Comparison of ENCODE assay signal across 2 cellular contexts in the genomic region with DNA sequence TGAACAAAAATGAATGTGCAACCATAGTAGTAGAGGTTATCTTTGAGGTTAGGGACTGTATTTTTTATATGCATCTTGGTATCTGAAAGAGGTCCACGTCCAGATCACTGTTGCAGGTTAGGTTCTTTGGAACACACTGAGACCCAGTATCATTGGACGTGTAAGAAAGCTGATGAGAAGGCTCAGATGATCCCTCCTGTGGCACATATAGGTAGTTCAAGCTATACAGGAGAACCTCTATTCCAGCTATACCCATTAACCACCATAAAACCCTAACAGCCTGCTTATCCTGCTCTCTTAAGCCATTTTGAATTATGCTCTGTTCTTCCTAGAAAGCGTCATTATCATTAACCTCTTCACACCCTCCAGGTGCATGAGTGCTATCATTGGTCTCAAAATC.
TF ChIP-seq lines count a peak whose summit lies in the region.

No MANE protein-coding gene starts in this region.

TF ChIP-seq in HepG2, 621 proteins besides CTCF, POLR2A, EP300 and RAD21 (continued from another document):
- TF ChIP-seq, protein P1, sequence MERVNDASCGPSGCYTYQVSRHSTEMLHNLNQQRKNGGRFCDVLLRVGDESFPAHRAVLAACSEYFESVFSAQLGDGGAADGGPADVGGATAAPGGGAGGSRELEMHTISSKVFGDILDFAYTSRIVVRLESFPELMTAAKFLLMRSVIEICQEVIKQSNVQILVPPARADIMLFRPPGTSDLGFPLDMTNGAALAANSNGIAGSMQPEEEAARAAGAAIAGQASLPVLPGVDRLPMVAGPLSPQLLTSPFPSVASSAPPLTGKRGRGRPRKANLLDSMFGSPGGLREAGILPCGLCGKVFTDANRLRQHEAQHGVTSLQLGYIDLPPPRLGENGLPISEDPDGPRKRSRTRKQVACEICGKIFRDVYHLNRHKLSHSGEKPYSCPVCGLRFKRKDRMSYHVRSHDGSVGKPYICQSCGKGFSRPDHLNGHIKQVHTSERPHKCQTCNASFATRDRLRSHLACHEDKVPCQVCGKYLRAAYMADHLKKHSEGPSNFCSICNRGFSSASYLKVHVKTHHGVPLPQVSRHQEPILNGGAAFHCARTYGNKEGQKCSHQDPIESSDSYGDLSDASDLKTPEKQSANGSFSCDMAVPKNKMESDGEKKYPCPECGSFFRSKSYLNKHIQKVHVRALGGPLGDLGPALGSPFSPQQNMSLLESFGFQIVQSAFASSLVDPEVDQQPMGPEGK (CRISPR knock-in tag; IDR thresholded peaks at IDR 0.05), result no peak
- TF ChIP-seq, protein P2, sequence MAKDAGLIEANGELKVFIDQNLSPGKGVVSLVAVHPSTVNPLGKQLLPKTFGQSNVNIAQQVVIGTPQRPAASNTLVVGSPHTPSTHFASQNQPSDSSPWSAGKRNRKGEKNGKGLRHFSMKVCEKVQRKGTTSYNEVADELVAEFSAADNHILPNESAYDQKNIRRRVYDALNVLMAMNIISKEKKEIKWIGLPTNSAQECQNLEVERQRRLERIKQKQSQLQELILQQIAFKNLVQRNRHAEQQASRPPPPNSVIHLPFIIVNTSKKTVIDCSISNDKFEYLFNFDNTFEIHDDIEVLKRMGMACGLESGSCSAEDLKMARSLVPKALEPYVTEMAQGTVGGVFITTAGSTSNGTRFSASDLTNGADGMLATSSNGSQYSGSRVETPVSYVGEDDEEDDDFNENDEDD (CRISPR knock-in tag; IDR thresholded peaks at IDR 0.05; ENCODE audit: borderline replicate concordance), result no peak
- TF ChIP-seq ZNF44 (CRISPR knock-in tag; IDR thresholded peaks at IDR 0.05) (no peak), ZNF282 (IDR thresholded peaks at IDR 0.05; ENCODE audit: partially characterized antibody) (no peak), SALL1 (CRISPR knock-in tag; IDR thresholded peaks at IDR 0.05) (no peak), FIP1L1 (IDR thresholded peaks at IDR 0.05; ENCODE audit: borderline replicate concordance, insufficient read depth, low read depth, low read length) (no peak), MIXL1 (CRISPR knock-in tag; IDR thresholded peaks at IDR 0.05) (no peak), ZNF235 (CRISPR knock-in tag; IDR thresholded peaks at IDR 0.05; ENCODE audit: borderline replicate concordance) (no peak), ZNF557 (CRISPR knock-in tag; IDR thresholded peaks at IDR 0.05) (no peak), ATF7 (IDR thresholded peaks at IDR 0.05) (no peak), ATF7 (CRISPR knock-in tag; IDR thresholded peaks at IDR 0.05) (no peak), CEBPB (IDR thresholded peaks at IDR 0.05; ENCODE audit: borderline replicate concordance, low read depth, low read length) (no peak), ZNF496 (CRISPR knock-in tag; IDR thresholded peaks at IDR 0.05; ENCODE audit: insufficient replicate concordance) (no peak), ZNF292 (CRISPR knock-in tag; IDR thresholded peaks at IDR 0.05; ENCODE audit: borderline replicate concordance, low read depth) (no peak)
- TF ChIP-seq, protein P3, sequence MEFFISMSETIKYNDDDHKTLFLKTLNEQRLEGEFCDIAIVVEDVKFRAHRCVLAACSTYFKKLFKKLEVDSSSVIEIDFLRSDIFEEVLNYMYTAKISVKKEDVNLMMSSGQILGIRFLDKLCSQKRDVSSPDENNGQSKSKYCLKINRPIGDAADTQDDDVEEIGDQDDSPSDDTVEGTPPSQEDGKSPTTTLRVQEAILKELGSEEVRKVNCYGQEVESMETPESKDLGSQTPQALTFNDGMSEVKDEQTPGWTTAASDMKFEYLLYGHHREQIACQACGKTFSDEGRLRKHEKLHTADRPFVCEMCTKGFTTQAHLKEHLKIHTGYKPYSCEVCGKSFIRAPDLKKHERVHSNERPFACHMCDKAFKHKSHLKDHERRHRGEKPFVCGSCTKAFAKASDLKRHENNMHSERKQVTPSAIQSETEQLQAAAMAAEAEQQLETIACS (CRISPR knock-in tag; IDR thresholded peaks at IDR 0.05), result no peak
- TF ChIP-seq, protein P4, sequence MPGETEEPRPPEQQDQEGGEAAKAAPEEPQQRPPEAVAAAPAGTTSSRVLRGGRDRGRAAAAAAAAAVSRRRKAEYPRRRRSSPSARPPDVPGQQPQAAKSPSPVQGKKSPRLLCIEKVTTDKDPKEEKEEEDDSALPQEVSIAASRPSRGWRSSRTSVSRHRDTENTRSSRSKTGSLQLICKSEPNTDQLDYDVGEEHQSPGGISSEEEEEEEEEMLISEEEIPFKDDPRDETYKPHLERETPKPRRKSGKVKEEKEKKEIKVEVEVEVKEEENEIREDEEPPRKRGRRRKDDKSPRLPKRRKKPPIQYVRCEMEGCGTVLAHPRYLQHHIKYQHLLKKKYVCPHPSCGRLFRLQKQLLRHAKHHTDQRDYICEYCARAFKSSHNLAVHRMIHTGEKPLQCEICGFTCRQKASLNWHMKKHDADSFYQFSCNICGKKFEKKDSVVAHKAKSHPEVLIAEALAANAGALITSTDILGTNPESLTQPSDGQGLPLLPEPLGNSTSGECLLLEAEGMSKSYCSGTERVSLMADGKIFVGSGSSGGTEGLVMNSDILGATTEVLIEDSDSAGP (CRISPR knock-in tag; IDR thresholded peaks at IDR 0.05; ENCODE audit: borderline replicate concordance), result no peak
- TF ChIP-seq, protein P5, sequence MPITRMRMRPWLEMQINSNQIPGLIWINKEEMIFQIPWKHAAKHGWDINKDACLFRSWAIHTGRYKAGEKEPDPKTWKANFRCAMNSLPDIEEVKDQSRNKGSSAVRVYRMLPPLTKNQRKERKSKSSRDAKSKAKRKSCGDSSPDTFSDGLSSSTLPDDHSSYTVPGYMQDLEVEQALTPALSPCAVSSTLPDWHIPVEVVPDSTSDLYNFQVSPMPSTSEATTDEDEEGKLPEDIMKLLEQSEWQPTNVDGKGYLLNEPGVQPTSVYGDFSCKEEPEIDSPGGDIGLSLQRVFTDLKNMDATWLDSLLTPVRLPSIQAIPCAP (CRISPR knock-in tag; IDR thresholded peaks at IDR 0.05; ENCODE audit: low read depth), result no peak
- TF ChIP-seq, protein P6, sequence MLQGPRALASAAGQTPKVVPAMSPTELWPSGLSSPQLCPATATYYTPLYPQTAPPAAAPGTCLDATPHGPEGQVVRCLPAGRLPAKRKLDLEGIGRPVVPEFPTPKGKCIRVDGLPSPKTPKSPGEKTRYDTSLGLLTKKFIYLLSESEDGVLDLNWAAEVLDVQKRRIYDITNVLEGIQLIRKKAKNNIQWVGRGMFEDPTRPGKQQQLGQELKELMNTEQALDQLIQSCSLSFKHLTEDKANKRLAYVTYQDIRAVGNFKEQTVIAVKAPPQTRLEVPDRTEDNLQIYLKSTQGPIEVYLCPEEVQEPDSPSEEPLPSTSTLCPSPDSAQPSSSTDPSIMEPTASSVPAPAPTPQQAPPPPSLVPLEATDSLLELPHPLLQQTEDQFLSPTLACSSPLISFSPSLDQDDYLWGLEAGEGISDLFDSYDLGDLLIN (CRISPR knock-in tag; IDR thresholded peaks at IDR 0.05; ENCODE audit: borderline replicate concordance), result no peak

TF ChIP-seq in WTC11, 78 proteins besides CTCF, POLR2A, EP300 and RAD21 (continued from another document):
- TF ChIP-seq, protein P7, sequence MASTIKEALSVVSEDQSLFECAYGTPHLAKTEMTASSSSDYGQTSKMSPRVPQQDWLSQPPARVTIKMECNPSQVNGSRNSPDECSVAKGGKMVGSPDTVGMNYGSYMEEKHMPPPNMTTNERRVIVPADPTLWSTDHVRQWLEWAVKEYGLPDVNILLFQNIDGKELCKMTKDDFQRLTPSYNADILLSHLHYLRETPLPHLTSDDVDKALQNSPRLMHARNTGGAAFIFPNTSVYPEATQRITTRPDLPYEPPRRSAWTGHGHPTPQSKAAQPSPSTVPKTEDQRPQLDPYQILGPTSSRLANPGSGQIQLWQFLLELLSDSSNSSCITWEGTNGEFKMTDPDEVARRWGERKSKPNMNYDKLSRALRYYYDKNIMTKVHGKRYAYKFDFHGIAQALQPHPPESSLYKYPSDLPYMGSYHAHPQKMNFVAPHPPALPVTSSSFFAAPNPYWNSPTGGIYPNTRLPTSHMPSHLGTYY (CRISPR knock-in tag; IDR thresholded peaks at IDR 0.05), result no peak
- TF ChIP-seq ZNF396 (CRISPR knock-in tag; IDR thresholded peaks at IDR 0.05; ENCODE audit: borderline replicate concordance) (no peak), MXD4 (CRISPR knock-in tag; IDR thresholded peaks at IDR 0.05; ENCODE audit: borderline replicate concordance) (no peak), PRRX2 (CRISPR knock-in tag; IDR thresholded peaks at IDR 0.05) (no peak), KAT7 (CRISPR knock-in tag; IDR thresholded peaks at IDR 0.05; ENCODE audit: borderline replicate concordance) (no peak), ZBTB21 (CRISPR knock-in tag; IDR thresholded peaks at IDR 0.05; ENCODE audit: borderline replicate concordance) (no peak), GABPB1 (CRISPR knock-in tag; IDR thresholded peaks at IDR 0.05) (no peak), EMX1 (CRISPR knock-in tag; IDR thresholded peaks at IDR 0.05) (no peak), ESRRA (CRISPR knock-in tag; IDR thresholded peaks at IDR 0.05; ENCODE audit: borderline replicate concordance) (no peak)
- TF ChIP-seq, protein P8, sequence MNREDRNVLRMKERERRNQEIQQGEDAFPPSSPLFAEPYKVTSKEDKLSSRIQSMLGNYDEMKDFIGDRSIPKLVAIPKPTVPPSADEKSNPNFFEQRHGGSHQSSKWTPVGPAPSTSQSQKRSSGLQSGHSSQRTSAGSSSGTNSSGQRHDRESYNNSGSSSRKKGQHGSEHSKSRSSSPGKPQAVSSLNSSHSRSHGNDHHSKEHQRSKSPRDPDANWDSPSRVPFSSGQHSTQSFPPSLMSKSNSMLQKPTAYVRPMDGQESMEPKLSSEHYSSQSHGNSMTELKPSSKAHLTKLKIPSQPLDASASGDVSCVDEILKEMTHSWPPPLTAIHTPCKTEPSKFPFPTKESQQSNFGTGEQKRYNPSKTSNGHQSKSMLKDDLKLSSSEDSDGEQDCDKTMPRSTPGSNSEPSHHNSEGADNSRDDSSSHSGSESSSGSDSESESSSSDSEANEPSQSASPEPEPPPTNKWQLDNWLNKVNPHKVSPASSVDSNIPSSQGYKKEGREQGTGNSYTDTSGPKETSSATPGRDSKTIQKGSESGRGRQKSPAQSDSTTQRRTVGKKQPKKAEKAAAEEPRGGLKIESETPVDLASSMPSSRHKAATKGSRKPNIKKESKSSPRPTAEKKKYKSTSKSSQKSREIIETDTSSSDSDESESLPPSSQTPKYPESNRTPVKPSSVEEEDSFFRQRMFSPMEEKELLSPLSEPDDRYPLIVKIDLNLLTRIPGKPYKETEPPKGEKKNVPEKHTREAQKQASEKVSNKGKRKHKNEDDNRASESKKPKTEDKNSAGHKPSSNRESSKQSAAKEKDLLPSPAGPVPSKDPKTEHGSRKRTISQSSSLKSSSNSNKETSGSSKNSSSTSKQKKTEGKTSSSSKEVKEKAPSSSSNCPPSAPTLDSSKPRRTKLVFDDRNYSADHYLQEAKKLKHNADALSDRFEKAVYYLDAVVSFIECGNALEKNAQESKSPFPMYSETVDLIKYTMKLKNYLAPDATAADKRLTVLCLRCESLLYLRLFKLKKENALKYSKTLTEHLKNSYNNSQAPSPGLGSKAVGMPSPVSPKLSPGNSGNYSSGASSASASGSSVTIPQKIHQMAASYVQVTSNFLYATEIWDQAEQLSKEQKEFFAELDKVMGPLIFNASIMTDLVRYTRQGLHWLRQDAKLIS (CRISPR knock-in tag; IDR thresholded peaks at IDR 0.05; ENCODE audit: borderline replicate concordance), result no peak
